Comparison of ENCODE assay signal across 12 cellular contexts in the genomic region with DNA sequence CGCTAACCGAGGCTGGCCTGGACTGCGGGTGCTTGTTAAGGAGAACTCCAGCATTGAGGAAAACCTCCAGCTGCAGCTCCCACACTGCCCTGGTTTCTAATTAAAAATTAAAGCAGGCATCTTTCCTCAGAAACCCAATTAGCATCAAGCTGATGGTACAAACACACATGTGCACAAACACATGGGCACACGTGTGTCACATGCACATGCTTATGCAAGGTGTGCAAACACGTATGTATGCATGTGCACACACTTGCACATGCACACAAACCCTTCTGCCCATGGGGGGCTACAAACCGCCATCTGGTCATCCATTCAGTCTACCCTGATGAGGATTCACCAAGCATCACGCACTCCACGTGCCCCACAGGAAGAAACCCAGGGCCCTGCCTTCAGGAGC.
DNase-seq lines count a peak whose midpoint lies in the region; ATAC-seq and TF ChIP-seq lines count a peak whose summit lies in the region.
"Had no signal": no experiment of that assay in that cellular context is flagged by ENCODE, and none has a peak within 500 bp of the region (broad histone marks: within the 10 kb centered on the region; RNA-seq: fewer than 3 reads in every experiment).

No MANE protein-coding gene starts in this region.

- TF ChIP-seq CTCF in WTC11 (IDR thresholded peaks at IDR 0.05) (no peak), nephron (IDR thresholded peaks at IDR 0.05; ENCODE audit: unreplicated experiment in 3 of 3) (no peak)

- CTCF ChIA-PET in WTC11 (lab: Charles Lee) = interaction anchor here (0.7 to 1.0 kb wide), 2 partner anchors 81 to 248 kb away, joined by 3 to 4 read pairs; no protein-coding TSS in a partner anchor
- CTCF ChIA-PET in activated naive CD4-positive, alpha-beta T cell treated with anti-CD3 and anti-CD28 coated beads, Interleukin-2, amount 10 ng/mL, durations not matched to agents 7 days and 5 days (lab: Charles Lee) = no interaction called here

- H3K27ac Mint-ChIP-seq in WTC11 = 0 out of 2 replicates have a peak overlapping the region, but pooled peaks have one; percentile 64
- H3K27ac Mint-ChIP-seq in nephron = peak overlapping the region in 2 of 3 experiments; percentile 29 to 67
- no peak overlapping the region for H3K27ac Mint-ChIP-seq in activated naive CD4-positive, alpha-beta T cell treated with anti-CD3 and anti-CD28 coated beads, Interleukin-2, amount 10 ng/mL, durations not matched to agents 7 days and 5 days
- H3K27ac Mint-ChIP-seq: CD4-positive, alpha-beta T cell had no signal

- H3K9me3 Mint-ChIP-seq in WTC11 (no peaks in the 10 kb centered on the region), nephron (no peaks in the 10 kb centered on the region)
- no peaks in the 10 kb centered on the region for H3K9me3 Mint-ChIP-seq in activated naive CD4-positive, alpha-beta T cell treated with anti-CD3 and anti-CD28 coated beads, Interleukin-2, amount 10 ng/mL, durations not matched to agents 7 days and 5 days
- H3K9me3 Mint-ChIP-seq: CD4-positive, alpha-beta T cell had no signal

- DNase-seq in NCI-H69 (lab: John Stamatoyannopoulos, UW) (peak; percentile 36), WTC11 (ENCODE audit: low spot score) (no peak)
- DNase-seq in activated naive CD4-positive, alpha-beta T cell treated with anti-CD3 and anti-CD28 coated beads, Interleukin-2, amount 10 ng/mL, durations not matched to agents 7 days and 5 days = no peak
- DNase-seq: ACHN; BE2C; Caco-2; CD4-positive, alpha-beta T cell; GM23248; IMR-90 had no signal

- ATAC-seq in WTC11 (no peak), HG03139 (IDR thresholded peaks at IDR 0.05; ENCODE audit: unreplicated experiment) (no peak), GM18907 (IDR thresholded peaks at IDR 0.05; ENCODE audit: unreplicated experiment) (no peak)

- no peaks in the 10 kb centered on the region for H3K27me3 Mint-ChIP-seq in WTC11 (ENCODE audit: low read depth)
- H3K27me3 Mint-ChIP-seq in nephron (ENCODE audit: low read depth) = no peaks in the 10 kb centered on the region
- H3K27me3 Mint-ChIP-seq in activated naive CD4-positive, alpha-beta T cell treated with anti-CD3 and anti-CD28 coated beads, Interleukin-2, amount 10 ng/mL, durations not matched to agents 7 days and 5 days = no peaks in the 10 kb centered on the region

- POLR2A ChIA-PET in WTC11 (lab: Charles Lee) = no interaction called here

- H3K4me1 Mint-ChIP-seq in WTC11 (peaks cover 4% of the 10 kb centered on the region; the same call in 1 of the 2 replicates), nephron (peaks cover 42% of the 10 kb centered on the region)
- no peaks in the 10 kb centered on the region for H3K4me1 Mint-ChIP-seq in activated naive CD4-positive, alpha-beta T cell treated with anti-CD3 and anti-CD28 coated beads, Interleukin-2, amount 10 ng/mL, durations not matched to agents 7 days and 5 days

- no peak overlapping the region for H3K4me3 Mint-ChIP-seq in WTC11
- H3K4me3 Mint-ChIP-seq in nephron = no peak overlapping the region
- H3K4me3 Mint-ChIP-seq in activated naive CD4-positive, alpha-beta T cell treated with anti-CD3 and anti-CD28 coated beads, Interleukin-2, amount 10 ng/mL, durations not matched to agents 7 days and 5 days = no peak overlapping the region
- H3K4me3 Mint-ChIP-seq: CD4-positive, alpha-beta T cell had no signal

- H3K36me3 Mint-ChIP-seq in WTC11 = no peaks in the 10 kb centered on the region; the same call in 1 of the 2 replicates
- peaks cover 6% of the 10 kb centered on the region for H3K36me3 Mint-ChIP-seq in nephron (ENCODE audit: low read depth)
- no peaks in the 10 kb centered on the region for H3K36me3 Mint-ChIP-seq in activated naive CD4-positive, alpha-beta T cell treated with anti-CD3 and anti-CD28 coated beads, Interleukin-2, amount 10 ng/mL, durations not matched to agents 7 days and 5 days

TF ChIP-seq in WTC11, 78 proteins besides CTCF, POLR2A, EP300 and RAD21 (continues in another document):
- TF ChIP-seq CREB1 (CRISPR knock-in tag; IDR thresholded peaks at IDR 0.05) (no peak), ESRRA (CRISPR knock-in tag; IDR thresholded peaks at IDR 0.05; ENCODE audit: borderline replicate concordance) (no peak), TEAD4 (CRISPR knock-in tag; IDR thresholded peaks at IDR 0.05) (no peak), JAZF1 (CRISPR knock-in tag; IDR thresholded peaks at IDR 0.05) (no peak)
- TF ChIP-seq, protein P1, sequence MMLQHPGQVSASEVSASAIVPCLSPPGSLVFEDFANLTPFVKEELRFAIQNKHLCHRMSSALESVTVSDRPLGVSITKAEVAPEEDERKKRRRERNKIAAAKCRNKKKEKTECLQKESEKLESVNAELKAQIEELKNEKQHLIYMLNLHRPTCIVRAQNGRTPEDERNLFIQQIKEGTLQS (CRISPR knock-in tag; conservative IDR thresholded peaks at IDR 0.05) = no peak
- TF ChIP-seq, protein P2, sequence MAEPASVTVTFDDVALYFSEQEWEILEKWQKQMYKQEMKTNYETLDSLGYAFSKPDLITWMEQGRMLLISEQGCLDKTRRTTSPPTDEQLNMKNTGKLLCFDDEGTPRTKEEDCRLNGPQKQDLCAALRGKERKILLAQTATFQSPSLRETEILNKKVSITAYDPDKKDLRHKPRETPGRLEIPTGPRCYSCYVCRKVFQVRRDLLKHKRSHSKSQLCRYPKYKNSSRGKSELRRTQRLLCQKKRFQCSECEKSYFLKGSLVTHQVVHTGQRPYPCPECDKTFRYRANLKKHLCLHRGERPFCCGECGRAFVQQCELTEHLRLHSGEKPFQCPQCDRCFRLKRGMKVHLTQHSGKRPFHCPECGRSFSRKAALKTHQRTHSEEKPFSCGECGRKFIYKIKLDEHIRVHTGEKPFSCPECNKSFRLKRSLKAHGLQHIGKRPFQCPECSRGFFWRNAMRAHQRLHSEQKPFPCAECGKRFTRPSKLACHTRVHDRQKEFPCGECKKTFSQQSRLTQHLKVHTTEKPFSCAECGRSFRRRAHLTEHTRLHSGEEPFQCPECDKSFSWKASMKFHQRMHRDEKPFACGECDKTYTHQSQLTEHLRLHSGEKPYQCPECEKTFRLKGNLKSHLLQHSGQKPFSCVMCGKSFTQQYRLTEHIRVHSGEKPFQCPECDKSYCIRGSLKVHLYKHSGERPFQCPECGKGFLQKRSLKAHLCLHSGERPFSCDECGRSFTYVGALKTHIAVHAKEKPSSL (CRISPR knock-in tag; conservative IDR thresholded peaks at IDR 0.05) = no peak
- TF ChIP-seq, protein P3, sequence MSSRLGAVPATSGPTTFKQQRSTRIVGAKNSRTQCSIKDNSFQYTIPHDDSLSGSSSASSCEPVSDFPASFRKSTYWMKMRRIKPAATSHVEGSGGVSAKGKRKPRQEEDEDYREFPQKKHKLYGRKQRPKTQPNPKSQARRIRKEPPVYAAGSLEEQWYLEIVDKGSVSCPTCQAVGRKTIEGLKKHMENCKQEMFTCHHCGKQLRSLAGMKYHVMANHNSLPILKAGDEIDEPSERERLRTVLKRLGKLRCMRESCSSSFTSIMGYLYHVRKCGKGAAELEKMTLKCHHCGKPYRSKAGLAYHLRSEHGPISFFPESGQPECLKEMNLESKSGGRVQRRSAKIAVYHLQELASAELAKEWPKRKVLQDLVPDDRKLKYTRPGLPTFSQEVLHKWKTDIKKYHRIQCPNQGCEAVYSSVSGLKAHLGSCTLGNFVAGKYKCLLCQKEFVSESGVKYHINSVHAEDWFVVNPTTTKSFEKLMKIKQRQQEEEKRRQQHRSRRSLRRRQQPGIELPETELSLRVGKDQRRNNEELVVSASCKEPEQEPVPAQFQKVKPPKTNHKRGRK (CRISPR knock-in tag; IDR thresholded peaks at IDR 0.05; ENCODE audit: borderline replicate concordance) = no peak
- TF ChIP-seq, protein P4, sequence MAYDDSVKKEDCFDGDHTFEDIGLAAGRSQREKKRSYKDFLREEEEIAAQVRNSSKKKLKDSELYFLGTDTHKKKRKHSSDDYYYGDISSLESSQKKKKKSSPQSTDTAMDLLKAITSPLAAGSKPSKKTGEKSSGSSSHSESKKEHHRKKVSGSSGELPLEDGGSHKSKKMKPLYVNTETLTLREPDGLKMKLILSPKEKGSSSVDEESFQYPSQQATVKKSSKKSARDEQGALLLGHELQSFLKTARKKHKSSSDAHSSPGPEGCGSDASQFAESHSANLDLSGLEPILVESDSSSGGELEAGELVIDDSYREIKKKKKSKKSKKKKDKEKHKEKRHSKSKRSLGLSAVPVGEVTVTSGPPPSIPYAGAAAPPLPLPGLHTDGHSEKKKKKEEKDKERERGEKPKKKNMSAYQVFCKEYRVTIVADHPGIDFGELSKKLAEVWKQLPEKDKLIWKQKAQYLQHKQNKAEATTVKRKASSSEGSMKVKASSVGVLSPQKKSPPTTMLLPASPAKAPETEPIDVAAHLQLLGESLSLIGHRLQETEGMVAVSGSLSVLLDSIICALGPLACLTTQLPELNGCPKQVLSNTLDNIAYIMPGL (CRISPR knock-in tag; IDR thresholded peaks at IDR 0.05) = no peak
- TF ChIP-seq, protein P5, sequence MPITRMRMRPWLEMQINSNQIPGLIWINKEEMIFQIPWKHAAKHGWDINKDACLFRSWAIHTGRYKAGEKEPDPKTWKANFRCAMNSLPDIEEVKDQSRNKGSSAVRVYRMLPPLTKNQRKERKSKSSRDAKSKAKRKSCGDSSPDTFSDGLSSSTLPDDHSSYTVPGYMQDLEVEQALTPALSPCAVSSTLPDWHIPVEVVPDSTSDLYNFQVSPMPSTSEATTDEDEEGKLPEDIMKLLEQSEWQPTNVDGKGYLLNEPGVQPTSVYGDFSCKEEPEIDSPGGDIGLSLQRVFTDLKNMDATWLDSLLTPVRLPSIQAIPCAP (CRISPR knock-in tag; IDR thresholded peaks at IDR 0.05) = no peak
